Comparison of ENCODE assay signal across 14 cellular contexts in genomic region chr3:154427685-154428291, GRCh38. TPM values are rescaled to one million over a fixed set of nuclear protein-coding genes. Genes with fewer than 3 reads are reported as not detected.
DNase-seq lines count a peak whose midpoint lies in the region; ATAC-seq and TF ChIP-seq lines count a peak whose summit lies in the region.
"Had no signal": no experiment of that assay in that cellular context is flagged by ENCODE, and none has a peak within 500 bp of the region (broad histone marks: within the 10 kb centered on the region; RNA-seq: fewer than 3 reads in every experiment).

No MANE protein-coding gene starts in this region.

- H3K9ac ChIP-seq in Karpas-422 (ENCODE audit: low read length) = no peak overlapping the region
- H3K9ac ChIP-seq: BLaER1 treated with 17β-estradiol and CSF1 and Interleukin-3, amounts not matched to agents 10 nM and 100 nM had no signal

- H3K79me2 ChIP-seq in Karpas-422 (ENCODE audit: low read length) = no peaks in the 10 kb centered on the region

- H4K20me1 ChIP-seq in Karpas-422 (ENCODE audit: insufficient read depth, low read depth, low read length) = no peaks in the 10 kb centered on the region
- H4K20me1 ChIP-seq: BLaER1 treated with 17β-estradiol and CSF1 and Interleukin-3, amounts not matched to agents 10 nM and 100 nM had no signal

- H3K27ac ChIP-seq in caudate nucleus (ENCODE audit: low read depth, low read length) (peak overlapping the region; percentile 58), Karpas-422 (ENCODE audit: low read length) (no peak overlapping the region)
- H3K27ac ChIP-seq: BLaER1 treated with 17β-estradiol and CSF1 and Interleukin-3, amounts not matched to agents 10 nM and 100 nM; heart right ventricle; right atrium auricular region had no signal

- H3K4me3 ChIP-seq in Karpas-422 (ENCODE audit: low read length) = no peak overlapping the region
- H3K4me3 ChIP-seq: BLaER1 treated with 17β-estradiol and CSF1 and Interleukin-3, amounts not matched to agents 10 nM and 100 nM had no signal

- H2AFZ ChIP-seq in Karpas-422 (ENCODE audit: low read length) = no peak overlapping the region

- H3K9me3 Mint-ChIP-seq in nephron = no peaks in the 10 kb centered on the region
- H3K9me3 Mint-ChIP-seq: activated CD8-positive, alpha-beta T cell treated with anti-CD3 and anti-CD28 coated beads for 36 hours; stimulated activated memory B cell treated with anti-CD40 and anti-IgM and Interleukin-4, amounts not matched to agents 10 μg/mL and 1 μg/mL and 100 μg/mL, for 72 hours had no signal

- DNase-seq in AG20443 (ENCODE audit: low spot score) (peak; percentile 14), NCI-H1417 (lab: John Stamatoyannopoulos, UW) (peak; percentile 20 to 94 (median 84)), caudate nucleus (lab: John Stamatoyannopoulos, UW) (peak in 33 of 61 donors; percentile 2 to 78 (median 43)), NCI-H2029 (lab: John Stamatoyannopoulos, UW) (no peak), Karpas-422 (no peak), NCI-H2029 treated with DMSO at 0.1 percent for 48 hours (lab: John Stamatoyannopoulos, UW) (no peak)
- DNase-seq: activated CD8-positive, alpha-beta T cell treated with anti-CD3 and anti-CD28 coated beads for 36 hours; heart right ventricle had no signal

- H3K4me1 Mint-ChIP-seq in nephron = peaks cover 11% of the 10 kb centered on the region
- H3K4me1 Mint-ChIP-seq: stimulated activated memory B cell treated with anti-CD40 and anti-IgM and Interleukin-4, amounts not matched to agents 10 μg/mL and 1 μg/mL and 100 μg/mL, for 72 hours had no signal

- peaks cover 64% of the 10 kb centered on the region for H3K27me3 Mint-ChIP-seq in nephron (ENCODE audit: low read depth)

- no peak overlapping the region for H3K27ac Mint-ChIP-seq in nephron
- H3K27ac Mint-ChIP-seq: activated CD8-positive, alpha-beta T cell treated with anti-CD3 and anti-CD28 coated beads for 36 hours; stimulated activated memory B cell treated with anti-CD40 and anti-IgM and Interleukin-4, amounts not matched to agents 10 μg/mL and 1 μg/mL and 100 μg/mL, for 72 hours had no signal

- H3K9me2 ChIP-seq in Karpas-422 (replicated peaks; ENCODE audit: insufficient read depth, low read length) = no peaks in the 10 kb centered on the region

- no peaks in the 10 kb centered on the region for H3K36me3 ChIP-seq in Karpas-422 (ENCODE audit: insufficient read depth, low read length)
- H3K36me3 ChIP-seq: BLaER1 treated with 17β-estradiol and CSF1 and Interleukin-3, amounts not matched to agents 10 nM and 100 nM; heart right ventricle; right atrium auricular region had no signal

- H3K4me3 Mint-ChIP-seq in nephron = peak overlapping the region; percentile 71 to 77 (median 76)
- H3K4me3 Mint-ChIP-seq: activated CD8-positive, alpha-beta T cell treated with anti-CD3 and anti-CD28 coated beads for 36 hours; stimulated activated memory B cell treated with anti-CD40 and anti-IgM and Interleukin-4, amounts not matched to agents 10 μg/mL and 1 μg/mL and 100 μg/mL, for 72 hours had no signal

- ATAC-seq in HG02642 (IDR thresholded peaks at IDR 0.05; ENCODE audit: poor library complexity, unreplicated experiment) = no peak
- ATAC-seq: activated CD8-positive, alpha-beta T cell treated with anti-CD3 and anti-CD28 coated beads for 36 hours; heart right ventricle; stimulated activated memory B cell treated with anti-CD40 and anti-IgM and Interleukin-4, amounts not matched to agents 10 μg/mL and 1 μg/mL and 100 μg/mL, for 72 hours had no signal

- no peaks in the 10 kb centered on the region for H3K36me3 Mint-ChIP-seq in nephron (ENCODE audit: low read depth)
- H3K36me3 Mint-ChIP-seq: stimulated activated memory B cell treated with anti-CD40 and anti-IgM and Interleukin-4, amounts not matched to agents 10 μg/mL and 1 μg/mL and 100 μg/mL, for 72 hours had no signal

- H3K4me2 ChIP-seq in Karpas-422 (ENCODE audit: low read depth, low read length, poor library complexity, severe bottlenecking) = no peak overlapping the region
- H3K4me2 ChIP-seq: BLaER1 treated with 17β-estradiol and CSF1 and Interleukin-3, amounts not matched to agents 10 nM and 100 nM had no signal

- H3K27me3 ChIP-seq in Karpas-422 (ENCODE audit: low read length) = no peaks in the 10 kb centered on the region
- H3K27me3 ChIP-seq: BLaER1 treated with 17β-estradiol and CSF1 and Interleukin-3, amounts not matched to agents 10 nM and 100 nM had no signal

- H3K9me3 ChIP-seq in Karpas-422 (ENCODE audit: low read length) = no peaks in the 10 kb centered on the region
- H3K9me3 ChIP-seq: heart right ventricle, right atrium auricular region had no signal

- no peaks in the 10 kb centered on the region for H3K4me1 ChIP-seq in Karpas-422 (ENCODE audit: low read length)
- H3K4me1 ChIP-seq: BLaER1 treated with 17β-estradiol and CSF1 and Interleukin-3, amounts not matched to agents 10 nM and 100 nM had no signal

- no peak for TF ChIP-seq CTCF in nephron (IDR thresholded peaks at IDR 0.05; ENCODE audit: unreplicated experiment in 3 of 3)

RNA-seq across cellular contexts. Expression of gene GPR149, which starts 2.2 kb away (rescaled TPM):
- not detected in 2 replicates for total RNA-seq in Karpas-422 (2014; rRNA removed; shearing (Covaris generic); ENCODE audit: low replicate concordance)
- total RNA-seq: activated CD8-positive, alpha-beta T cell treated with anti-CD3 and anti-CD28 coated beads for 36 hours; heart right ventricle; right atrium auricular region; RPMI7951 had no signal

Comparison
In these comparisons a context has a peak if more than half of its experiments do, and no peak if none do; other contexts are left out.
1. DNase-seq: peak in AG20443 (single experiment), NCI-H1417 (3 of 3) and caudate nucleus (33 of 61); none in NCI-H2029 (single experiment), Karpas-422 (single experiment) and NCI-H2029 treated with DMSO at 0.1 percent for 48 hours (single experiment).